In genomic region chr2:187102381-187102780, GRCh38 we compare ENCODE assay signal across 20 cellular contexts.
"Had no signal": no experiment of that assay in that cellular context is flagged by ENCODE, and none has a peak within 500 bp of the region (broad histone marks: within the 10 kb centered on the region; RNA-seq: fewer than 3 reads in every experiment).

No MANE protein-coding gene starts in this region.

- H3K4me3 ChIP-seq: thoracic aorta, upper lobe of left lung had no signal

- ATAC-seq: activated CD4-positive, alpha-beta T cell treated with anti-CD3 and anti-CD28 coated beads for 36 hours; foreskin keratinocyte; natural killer cell treated with Interleukin-12 subunit alpha and Interleukin-12 subunit beta and Interleukin-15 and Interleukin-18, amount 100 ng/mL, for 72 hours had no signal

- DNase-seq: activated B cell treated with CpG ODN at 0.5 μM for 24 hours; activated CD4-positive, alpha-beta T cell treated with anti-CD3 and anti-CD28 coated beads for 36 hours; activated CD4-positive, alpha-beta T cell treated with anti-CD3 and anti-CD28 coated beads, Interleukin-2, amount 50 U/mL, for 4 hours; activated CD8-positive, alpha-beta memory T cell treated with anti-CD3 and anti-CD28 coated beads, Interleukin-2, amount 50 U/mL, for 48 hours; activated naive CD4-positive, alpha-beta T cell treated with Interleukin-2 at 50 U/mL for 16 hours; activated naive CD8-positive, alpha-beta T cell treated with anti-CD3 and anti-CD28 coated beads for 36 hours; activated T-cell treated with anti-CD3 and anti-CD28 coated beads, Interleukin-2, amount 50 U/mL, for 48 hours; amygdala; central memory CD4-positive, alpha-beta T cell; dermis blood vessel endothelial cell; effector CD8-positive, alpha-beta T cell; foreskin keratinocyte; hippocampal formation; retina; stimulated activated CD4-positive, alpha-beta T cell treated with anti-CD3 and anti-CD28 coated beads, Interleukin-4, amount 100 ng/mL, for 24 hours; stimulated activated naive CD4-positive, alpha-beta T cell treated with Interleukin-2 at 50 U/mL for 16 hours; T-helper 9 cell; upper lobe of left lung had no signal

- H3K36me3 ChIP-seq: thoracic aorta, upper lobe of left lung had no signal

- H3K27me3 ChIP-seq: foreskin keratinocyte, upper lobe of left lung had no signal

- H3K9me3 ChIP-seq: thoracic aorta had no signal

- H3K4me1 ChIP-seq: foreskin keratinocyte, upper lobe of left lung had no signal

- H3K27ac ChIP-seq: foreskin keratinocyte, thoracic aorta, upper lobe of left lung had no signal
